2 cellular contexts compared by ENCODE assay signal in genomic region chr3:123522666-123523412, GRCh38.
TF ChIP-seq lines count a peak whose summit lies in the region.

No MANE protein-coding gene starts in this region.

TF ChIP-seq in liver, 16 proteins besides CTCF, POLR2A, EP300 and RAD21 (continued from another document):
- TF ChIP-seq REST (IDR thresholded peaks at IDR 0.05) (no peak), FOXA2 (IDR thresholded peaks at IDR 0.05) (no peak), FOXA1 (IDR thresholded peaks at IDR 0.05) (no peak), NR2F2 (IDR thresholded peaks at IDR 0.05) (peak; percentile 57), EGR1 (IDR thresholded peaks at IDR 0.05; ENCODE audit: low read depth in 2 of 2) (peak in 1 of 2 donors; percentile 47), TAF1 (conservative IDR thresholded peaks at IDR 0.05) (no peak)
TF ChIP-seq in liver: peak in this region for 4.

TF ChIP-seq in HepG2, 621 proteins besides CTCF, POLR2A, EP300 and RAD21 (continued from another document):
- TF ChIP-seq TFDP2 (CRISPR knock-in tag; IDR thresholded peaks at IDR 0.05), result no peak
- no peak for TF ChIP-seq ISX (CRISPR knock-in tag; conservative IDR thresholded peaks at IDR 0.05)
- TF ChIP-seq NCOR1 (IDR thresholded peaks at IDR 0.05; ENCODE audit: borderline replicate concordance, low read length), result no peak
- TF ChIP-seq FOSL1 (CRISPR knock-in tag; IDR thresholded peaks at IDR 0.05; ENCODE audit: borderline replicate concordance), result no peak
- no peak for TF ChIP-seq ZBTB1 (CRISPR knock-in tag; IDR thresholded peaks at IDR 0.05; ENCODE audit: borderline replicate concordance)
- no peak for TF ChIP-seq ZNF563 (CRISPR knock-in tag; IDR thresholded peaks at IDR 0.05)
- no peak for TF ChIP-seq SMARCC2 (IDR thresholded peaks at IDR 0.05)
- TF ChIP-seq ZNF570 (CRISPR knock-in tag; IDR thresholded peaks at IDR 0.05; ENCODE audit: borderline replicate concordance), result no peak
- no peak for TF ChIP-seq SIX1 (CRISPR knock-in tag; IDR thresholded peaks at IDR 0.05; ENCODE audit: borderline replicate concordance)
